ENCODE assay signal across 8 cellular contexts in genomic region chr1:161725888-161726630, GRCh38. TPM values are rescaled to one million over a fixed set of nuclear protein-coding genes. Genes with fewer than 3 reads are reported as not detected.
DNase-seq lines count a peak whose midpoint lies in the region; ATAC-seq and TF ChIP-seq lines count a peak whose summit lies in the region.

No MANE protein-coding gene starts in this region.

- H3K27me3 ChIP-seq in esophagus muscularis mucosa (peaks cover 0 to 7% (median 2%) of the 10 kb centered on the region in 4 donors), muscle layer of duodenum (ENCODE audit: low read depth, low read length) (no peaks in the 10 kb centered on the region), thyroid gland (no peaks in the 10 kb centered on the region)

- H3K4me3 ChIP-seq in esophagus muscularis mucosa (peak overlapping the region; percentile 68 to 80 (median 74)), muscle layer of duodenum (ENCODE audit: low read depth in 1 of 2, low read length in 2 of 2) (peak overlapping the region; percentile 80 to 96), thyroid gland (replicated peaks in 1 of 3) (peak overlapping the region; percentile 5 to 73 (median 69))

- DNase-seq in NCI-H1417 (lab: John Stamatoyannopoulos, UW) (peak in 2 of 3 experiments; percentile 67 to 71), NCI-H1417 treated with DMSO at 0.1 percent for 48 hours (lab: John Stamatoyannopoulos, UW) (no peak), NCI-H748 treated with DMSO at 0.1 percent for 48 hours (lab: John Stamatoyannopoulos, UW) (peak; percentile 30), activated T-cell treated with anti-CD3 and anti-CD28 coated beads for 4 hours (peak; percentile 14), esophagus muscularis mucosa (ENCODE audit: extremely low spot score) (no peak), thyroid gland (peak; percentile 43 to 51)

- TF ChIP-seq CTCF in esophagus muscularis mucosa (IDR thresholded peaks at IDR 0.05) (peak in 2 of 3 experiments; percentile 10 to 47), thyroid gland (IDR thresholded peaks at IDR 0.05) (peak in 3 of 6 experiments; percentile 11 to 25 (median 20))

- intact Hi-C loops in esophagus muscularis mucosa (cut with DNase I) (no loop called here), thyroid gland (cut with DNase I) (no loop called here)

- H3K4me1 ChIP-seq in esophagus muscularis mucosa (peaks cover 5 to 24% (median 21%) of the 10 kb centered on the region in 4 donors), muscle layer of duodenum (ENCODE audit: control insufficient read depth in 1 of 2, insufficient read depth in 2 of 2, low read length in 2 of 2) (peaks cover 0 to 13% of the 10 kb centered on the region in 2 donors), thyroid gland (peaks cover 3 to 5% of the 10 kb centered on the region in 2 donors)

- peak overlapping the region; percentile 74 to 83 (median 79) for H3K27ac ChIP-seq in esophagus muscularis mucosa (replicated peaks in 1 of 4)
- H3K27ac ChIP-seq in muscle layer of duodenum (ENCODE audit: low read length): peak overlapping the region; percentile 51
- peak overlapping the region in 2 of 3 donors; percentile 72 to 87 for H3K27ac ChIP-seq in thyroid gland

- WGBS in esophagus muscularis mucosa: 1% methylated on average over 20 of the region's 43 CpGs
- 1% methylated on average over 29 to 41 of the region's 43 CpGs for WGBS in thyroid gland, 2 donors

- H3K9me3 ChIP-seq in esophagus muscularis mucosa (no peaks in the 10 kb centered on the region), muscle layer of duodenum (ENCODE audit: control insufficient read depth in 1 of 2, low read length in 2 of 2) (no peaks in the 10 kb centered on the region), thyroid gland (no peaks in the 10 kb centered on the region)

- ATAC-seq in HG02763 (IDR thresholded peaks at IDR 0.05; ENCODE audit: unreplicated experiment): peak; percentile 12

- no peak for TF ChIP-seq EP300 in esophagus muscularis mucosa (IDR thresholded peaks at IDR 0.05)

- H3K36me3 ChIP-seq in esophagus muscularis mucosa (no peaks in the 10 kb centered on the region), muscle layer of duodenum (ENCODE audit: control insufficient read depth in 1 of 2, insufficient read depth in 2 of 2, low read length in 2 of 2) (no peaks in the 10 kb centered on the region), thyroid gland (no peaks in the 10 kb centered on the region)

- TF ChIP-seq POLR2A in esophagus muscularis mucosa (IDR thresholded peaks at IDR 0.05; ENCODE audit: low read depth) (no peak), thyroid gland (IDR thresholded peaks at IDR 0.05) (no peak)

RNA-seq across cellular contexts. Expression of gene FCRLB, which starts 4.7 kb away (rescaled TPM):
- total RNA-seq in esophagus muscularis mucosa: 1 to 10 TPM in 1 of 4 donors, under 1 TPM in 2, not detected in 1; 0.34 to 1.3 (median 0.65) TPM
- 1 to 10 TPM in 1 of 4 donors, under 1 TPM in 2, not detected in 1; 0.67 to 2.4 (median 0.89) TPM for total RNA-seq in thyroid gland

RNA-seq across cellular contexts. Expression of gene FCRLA, which starts 19.0 kb away (rescaled TPM):
- under 1 TPM in 2 of 4 donors, not detected in 2; 0.33 to 0.75 TPM for total RNA-seq in esophagus muscularis mucosa
- not detected for total RNA-seq in thyroid gland

RNA-seq across cellular contexts. Expression of gene DUSP12, which starts 23.5 kb away (rescaled TPM):
- total RNA-seq in esophagus muscularis mucosa (10 to 100 TPM; 12.5 to 26.1 (median 22.8) TPM), thyroid gland (10 to 100 TPM; 36.6 to 53.7 (median 39.8) TPM)

RNA-seq across cellular contexts. Expression of gene ATF6, which starts 40.1 kb away (rescaled TPM):
- total RNA-seq in esophagus muscularis mucosa (10 to 100 TPM; 24.5 to 30.6 (median 27.4) TPM), thyroid gland (10 to 100 TPM; 35.8 to 45.6 (median 38.7) TPM)

Comparison
In these comparisons a context has a peak if more than half of its experiments do, and no peak if none do; other contexts are left out.
1. DNase-seq: peak in NCI-H1417 (2 of 3), NCI-H748 treated with DMSO at 0.1 percent for 48 hours (single experiment), activated T-cell treated with anti-CD3 and anti-CD28 coated beads for 4 hours (single experiment) and thyroid gland (2 of 2); none in NCI-H1417 treated with DMSO at 0.1 percent for 48 hours (single experiment) and esophagus muscularis mucosa (single experiment).
2. Peak in every context shown above with its lines, with median percentiles within 50 percentile points of each other: H3K27ac ChIP-seq and H3K4me3 ChIP-seq.